Comparison of ENCODE assay signal across 19 cellular contexts in genomic region chr12:28268830-28269229, GRCh38.
DNase-seq lines count a peak whose midpoint lies in the region; ATAC-seq and FAIRE-seq lines count a peak whose summit lies in the region.
"Had no signal": no experiment of that assay in that cellular context is flagged by ENCODE, and none has a peak within 500 bp of the region (broad histone marks: within the 10 kb centered on the region; RNA-seq: fewer than 3 reads in every experiment).

No MANE protein-coding gene starts in this region.

- ATAC-seq in activated CD4-positive, alpha-beta T cell treated with anti-CD3 and anti-CD28 coated beads for 36 hours = peak; percentile 49
- peak; percentile 47 to 59 for ATAC-seq in activated naive CD4-positive, alpha-beta T cell treated with anti-CD3 and anti-CD28 coated beads, Interleukin-2, amount 50 U/mL, for 72 hours
- ATAC-seq: CD8-positive, alpha-beta T cell; GM12878; GM23338 had no signal

- H3K9me3 Mint-ChIP-seq in activated CD4-positive, alpha-beta T cell treated with anti-CD3 and anti-CD28 coated beads for 36 hours (ENCODE audit: low read depth) = peaks cover 18% of the 10 kb centered on the region
- peaks cover 10 to 22% of the 10 kb centered on the region in 2 donors for H3K9me3 Mint-ChIP-seq in activated naive CD4-positive, alpha-beta T cell treated with anti-CD3 and anti-CD28 coated beads, Interleukin-2, amount 50 U/mL, for 72 hours
- peaks cover 22% of the 10 kb centered on the region for H3K9me3 Mint-ChIP-seq in activated naive CD4-positive, alpha-beta T cell treated with anti-CD3 and anti-CD28 coated beads, Interleukin-2, amount 10 ng/mL, durations not matched to agents 7 days and 5 days
- peaks cover 15% of the 10 kb centered on the region for H3K9me3 Mint-ChIP-seq in activated CD4-positive, alpha-beta memory T cell treated with anti-CD3 and anti-CD28 coated beads, Interleukin-2, amount 10 ng/mL, durations not matched to agents 7 days and 5 days

- H3K36me3 Mint-ChIP-seq in activated CD4-positive, alpha-beta T cell treated with anti-CD3 and anti-CD28 coated beads for 36 hours (ENCODE audit: low read depth) = peaks cover 35% of the 10 kb centered on the region
- peaks cover 29 to 39% of the 10 kb centered on the region in 2 donors for H3K36me3 Mint-ChIP-seq in activated naive CD4-positive, alpha-beta T cell treated with anti-CD3 and anti-CD28 coated beads, Interleukin-2, amount 50 U/mL, for 72 hours
- peaks cover 24% of the 10 kb centered on the region for H3K36me3 Mint-ChIP-seq in activated naive CD4-positive, alpha-beta T cell treated with anti-CD3 and anti-CD28 coated beads, Interleukin-2, amount 10 ng/mL, durations not matched to agents 7 days and 5 days
- H3K36me3 Mint-ChIP-seq in activated CD4-positive, alpha-beta memory T cell treated with anti-CD3 and anti-CD28 coated beads, Interleukin-2, amount 10 ng/mL, durations not matched to agents 7 days and 5 days (ENCODE audit: low read depth) = peaks cover 20% of the 10 kb centered on the region

- CTCF ChIA-PET in activated CD4-positive, alpha-beta T cell treated with anti-CD3 and anti-CD28 coated beads for 36 hours (lab: Charles Lee) = no interaction called here
- CTCF ChIA-PET in activated naive CD4-positive, alpha-beta T cell treated with anti-CD3 and anti-CD28 coated beads, Interleukin-2, amount 10 ng/mL, durations not matched to agents 7 days and 5 days (lab: Charles Lee) = no interaction called here
- CTCF ChIA-PET in activated CD4-positive, alpha-beta memory T cell treated with anti-CD3 and anti-CD28 coated beads, Interleukin-2, amount 10 ng/mL, durations not matched to agents 7 days and 5 days (lab: Charles Lee) = no interaction called here

- POLR2A ChIA-PET in activated CD4-positive, alpha-beta T cell treated with anti-CD3 and anti-CD28 coated beads for 36 hours (lab: Charles Lee) = interaction anchor here (0.7 kb wide), 1 partner anchor 205 kb away, joined by 3 read pairs; no protein-coding TSS in a partner anchor
- POLR2A ChIA-PET in activated CD4-positive, alpha-beta memory T cell treated with anti-CD3 and anti-CD28 coated beads, Interleukin-2, amount 10 ng/mL, durations not matched to agents 7 days and 5 days (lab: Charles Lee) = no interaction called here

- no peak overlapping the region for H3K4me3 Mint-ChIP-seq in activated CD4-positive, alpha-beta T cell treated with anti-CD3 and anti-CD28 coated beads for 36 hours
- no peak overlapping the region for H3K4me3 Mint-ChIP-seq in activated naive CD4-positive, alpha-beta T cell treated with anti-CD3 and anti-CD28 coated beads, Interleukin-2, amount 10 ng/mL, durations not matched to agents 7 days and 5 days
- H3K4me3 Mint-ChIP-seq in activated CD4-positive, alpha-beta memory T cell treated with anti-CD3 and anti-CD28 coated beads, Interleukin-2, amount 10 ng/mL, durations not matched to agents 7 days and 5 days = no peak overlapping the region
- H3K4me3 Mint-ChIP-seq: B cell; CD4-positive, CD25-positive, alpha-beta regulatory T cell; CD8-positive, alpha-beta T cell; GM23338; HFFc6 had no signal

- H3K27me3 Mint-ChIP-seq in activated CD4-positive, alpha-beta T cell treated with anti-CD3 and anti-CD28 coated beads for 36 hours = no peaks in the 10 kb centered on the region
- no peaks in the 10 kb centered on the region for H3K27me3 Mint-ChIP-seq in activated naive CD4-positive, alpha-beta T cell treated with anti-CD3 and anti-CD28 coated beads, Interleukin-2, amount 10 ng/mL, durations not matched to agents 7 days and 5 days
- H3K27me3 Mint-ChIP-seq in activated CD4-positive, alpha-beta memory T cell treated with anti-CD3 and anti-CD28 coated beads, Interleukin-2, amount 10 ng/mL, durations not matched to agents 7 days and 5 days = no peaks in the 10 kb centered on the region
- H3K27me3 Mint-ChIP-seq: B cell; CD4-positive, CD25-positive, alpha-beta regulatory T cell had no signal

- H3K4me1 Mint-ChIP-seq in activated CD4-positive, alpha-beta T cell treated with anti-CD3 and anti-CD28 coated beads for 36 hours = no peaks in the 10 kb centered on the region
- no peaks in the 10 kb centered on the region for H3K4me1 Mint-ChIP-seq in activated naive CD4-positive, alpha-beta T cell treated with anti-CD3 and anti-CD28 coated beads, Interleukin-2, amount 10 ng/mL, durations not matched to agents 7 days and 5 days
- no peaks in the 10 kb centered on the region for H3K4me1 Mint-ChIP-seq in activated CD4-positive, alpha-beta memory T cell treated with anti-CD3 and anti-CD28 coated beads, Interleukin-2, amount 10 ng/mL, durations not matched to agents 7 days and 5 days
- H3K4me1 Mint-ChIP-seq: B cell, GM23338 had no signal

- intact Hi-C loops in activated CD4-positive, alpha-beta T cell treated with anti-CD3 and anti-CD28 coated beads for 36 hours (cut with DNase I, micrococcal nuclease) = no loop called here

- no peak for DNase-seq in activated CD4-positive, alpha-beta T cell treated with anti-CD3 and anti-CD28 coated beads for 36 hours
- no peak for DNase-seq in activated CD4-positive, alpha-beta T cell treated with anti-CD3 and anti-CD28 coated beads, Interleukin-2, amount 50 U/mL, for 4 hours
- no peak for DNase-seq in activated naive CD4-positive, alpha-beta T cell treated with anti-CD3 and anti-CD28 coated beads, Interleukin-2, amount 50 U/mL, for 72 hours (ENCODE audit: low spot score in 2 of 2)
- no peak for DNase-seq in activated naive CD4-positive, alpha-beta T cell treated with anti-CD3 and anti-CD28 coated beads, Interleukin-2, amount 10 ng/mL, durations not matched to agents 7 days and 5 days
- no peak for DNase-seq in HTR-8/SVneo (ENCODE audit: insufficient read length, low spot score)
- DNase-seq in medulla oblongata (ENCODE audit: extremely low spot score) = no peak
- no peak for DNase-seq in activated CD4-positive, alpha-beta memory T cell treated with anti-CD3 and anti-CD28 coated beads, Interleukin-2, amount 10 ng/mL, durations not matched to agents 7 days and 5 days
- DNase-seq: Caco-2; CD4-positive, CD25-positive, alpha-beta regulatory T cell; CD8-positive, alpha-beta T cell; DMS153; GDM1; HFFc6 had no signal

- peak; percentile 81 for FAIRE-seq in HTR-8/SVneo (lab: Jason Lieb, UNC)
- FAIRE-seq: A204.1, GM12878, GM19239, H54 had no signal

- no peak overlapping the region for H3K27ac Mint-ChIP-seq in activated CD4-positive, alpha-beta T cell treated with anti-CD3 and anti-CD28 coated beads for 36 hours
- no peak overlapping the region for H3K27ac Mint-ChIP-seq in activated naive CD4-positive, alpha-beta T cell treated with anti-CD3 and anti-CD28 coated beads, Interleukin-2, amount 50 U/mL, for 72 hours
- H3K27ac Mint-ChIP-seq in activated naive CD4-positive, alpha-beta T cell treated with anti-CD3 and anti-CD28 coated beads, Interleukin-2, amount 10 ng/mL, durations not matched to agents 7 days and 5 days = no peak overlapping the region
- H3K27ac Mint-ChIP-seq in activated CD4-positive, alpha-beta memory T cell treated with anti-CD3 and anti-CD28 coated beads, Interleukin-2, amount 10 ng/mL, durations not matched to agents 7 days and 5 days = no peak overlapping the region
- H3K27ac Mint-ChIP-seq: B cell; CD4-positive, CD25-positive, alpha-beta regulatory T cell; CD8-positive, alpha-beta T cell; GM23338 had no signal
